In the genomic region with DNA sequence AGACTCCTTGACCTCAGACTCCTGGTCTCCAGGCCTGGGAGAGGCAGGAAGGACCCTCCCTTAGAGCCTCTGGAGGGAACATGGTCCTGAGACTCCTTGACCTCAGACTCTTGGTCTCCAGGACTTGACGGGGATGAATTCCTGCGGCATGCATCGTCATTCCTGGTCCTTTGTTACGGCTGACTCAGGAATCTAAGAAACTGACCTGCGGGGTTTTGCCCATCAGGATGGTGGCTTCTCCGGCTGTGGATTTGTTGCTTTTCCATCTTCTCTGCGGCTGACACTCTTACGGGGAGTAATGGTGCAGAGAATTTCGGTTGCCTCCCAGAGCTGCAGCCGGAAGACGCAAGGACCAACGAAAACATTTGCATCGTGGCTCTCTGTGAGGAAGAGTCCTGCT, we compare ENCODE assay signal across 14 cellular contexts. TPM values are rescaled to one million over a fixed set of nuclear protein-coding genes. Genes with fewer than 3 reads are reported as not detected.
"Had no signal": no experiment of that assay in that cellular context is flagged by ENCODE, and none has a peak within 500 bp of the region (broad histone marks: within the 10 kb centered on the region; RNA-seq: fewer than 3 reads in every experiment).

No MANE protein-coding gene starts in this region.

- ATAC-seq: left lobe of liver; pancreas; SK-N-SH treated with all-trans-retinoic acid at 6 μM for 48 hours; stimulated activated memory B cell treated with anti-CD40 and anti-IgM and Interleukin-4, amounts not matched to agents 10 μg/mL and 1 μg/mL and 100 μg/mL, for 72 hours had no signal

- H3K9me3 ChIP-seq: pancreas had no signal

- H3K27me3 ChIP-seq: brain microvascular endothelial cell, pancreas, tibial nerve had no signal

- H3K27ac ChIP-seq: brain microvascular endothelial cell, pancreas had no signal

- H3K36me3 ChIP-seq: brain microvascular endothelial cell, pancreas, tibial nerve had no signal

- H3K4me1 ChIP-seq: pancreas had no signal

- DNase-seq: activated CD4-positive, alpha-beta T cell treated with anti-CD3 and anti-CD28 coated beads, Interleukin-2, amount 50 U/mL, for 1 hour; activated CD4-positive, CD25-positive, alpha-beta regulatory T cell; activated naive CD4-positive, alpha-beta T cell treated with anti-CD3 and anti-CD28 coated beads, Interleukin-2, amount 50 U/mL, for 16 hours; brain microvascular endothelial cell; mammary epithelial cell; nephron progenitor cell; pancreas; retina had no signal

- H3K4me3 ChIP-seq: pancreas, skin epidermis had no signal

RNA-seq across cellular contexts. Expression of gene SHOX, which starts 36.2 kb away (rescaled TPM):
- total RNA-seq: left lobe of liver, mammary epithelial cell, pancreas had no signal
- polyA plus RNA-seq: esophagus, mammary epithelial cell, pancreas had no signal
